Comparison of ENCODE assay signal across 8 cellular contexts in the genomic region with DNA sequence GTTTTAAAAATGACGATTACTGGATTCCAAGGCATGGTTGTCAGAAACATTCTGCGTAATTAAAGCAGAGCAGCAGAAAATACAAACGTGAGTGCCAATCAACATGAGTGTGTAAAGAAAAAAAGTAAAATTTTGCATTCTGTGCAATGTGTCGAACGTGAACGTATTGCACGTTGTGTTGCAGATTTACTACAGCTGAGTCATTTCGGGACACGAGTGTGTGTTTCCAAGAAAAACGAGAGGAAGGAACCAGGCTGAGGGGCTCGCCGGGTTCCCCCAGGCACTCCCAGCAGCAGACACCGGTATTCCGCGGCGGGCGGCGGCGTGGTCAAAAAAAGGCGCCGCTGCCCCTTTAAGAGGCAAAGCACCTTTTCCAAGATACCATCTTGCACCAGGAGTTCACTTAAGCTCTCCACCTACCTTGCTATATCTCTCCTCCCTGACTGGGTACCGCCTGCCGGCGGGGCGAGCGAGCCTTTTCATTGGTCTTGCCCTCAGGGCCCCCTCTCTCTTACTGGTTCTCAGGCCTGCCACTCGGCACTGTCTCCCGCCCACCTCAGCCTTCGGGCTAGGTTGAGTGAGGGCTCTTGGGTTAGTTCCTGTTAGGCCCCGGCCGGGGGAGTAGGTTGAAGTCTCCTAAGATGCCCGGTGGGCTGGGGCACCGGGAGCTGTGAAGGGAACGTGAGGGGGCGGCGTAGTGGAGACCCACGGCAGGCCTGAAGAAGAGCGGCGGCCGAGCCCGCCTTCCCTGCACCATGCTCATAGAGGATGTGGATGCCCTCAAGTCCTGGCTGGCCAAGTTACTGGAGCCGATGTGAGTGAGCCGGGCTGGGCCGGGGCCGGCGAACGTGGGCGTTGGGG. TPM values are rescaled to one million over a fixed set of nuclear protein-coding genes. Genes with fewer than 3 reads are reported as not detected.
DNase-seq lines count a peak whose midpoint lies in the region; ATAC-seq and TF ChIP-seq lines count a peak whose summit lies in the region.

A gene with protein sequence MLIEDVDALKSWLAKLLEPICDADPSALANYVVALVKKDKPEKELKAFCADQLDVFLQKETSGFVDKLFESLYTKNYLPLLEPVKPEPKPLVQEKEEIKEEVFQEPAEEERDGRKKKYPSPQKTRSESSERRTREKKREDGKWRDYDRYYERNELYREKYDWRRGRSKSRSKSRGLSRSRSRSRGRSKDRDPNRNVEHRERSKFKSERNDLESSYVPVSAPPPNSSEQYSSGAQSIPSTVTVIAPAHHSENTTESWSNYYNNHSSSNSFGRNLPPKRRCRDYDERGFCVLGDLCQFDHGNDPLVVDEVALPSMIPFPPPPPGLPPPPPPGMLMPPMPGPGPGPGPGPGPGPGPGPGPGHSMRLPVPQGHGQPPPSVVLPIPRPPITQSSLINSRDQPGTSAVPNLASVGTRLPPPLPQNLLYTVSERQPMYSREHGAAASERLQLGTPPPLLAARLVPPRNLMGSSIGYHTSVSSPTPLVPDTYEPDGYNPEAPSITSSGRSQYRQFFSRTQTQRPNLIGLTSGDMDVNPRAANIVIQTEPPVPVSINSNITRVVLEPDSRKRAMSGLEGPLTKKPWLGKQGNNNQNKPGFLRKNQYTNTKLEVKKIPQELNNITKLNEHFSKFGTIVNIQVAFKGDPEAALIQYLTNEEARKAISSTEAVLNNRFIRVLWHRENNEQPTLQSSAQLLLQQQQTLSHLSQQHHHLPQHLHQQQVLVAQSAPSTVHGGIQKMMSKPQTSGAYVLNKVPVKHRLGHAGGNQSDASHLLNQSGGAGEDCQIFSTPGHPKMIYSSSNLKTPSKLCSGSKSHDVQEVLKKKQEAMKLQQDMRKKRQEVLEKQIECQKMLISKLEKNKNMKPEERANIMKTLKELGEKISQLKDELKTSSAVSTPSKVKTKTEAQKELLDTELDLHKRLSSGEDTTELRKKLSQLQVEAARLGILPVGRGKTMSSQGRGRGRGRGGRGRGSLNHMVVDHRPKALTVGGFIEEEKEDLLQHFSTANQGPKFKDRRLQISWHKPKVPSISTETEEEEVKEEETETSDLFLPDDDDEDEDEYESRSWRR (plus strand): TSS at position 595 of the 861 bp plus-strand sequence. CDS start 161 bp downstream, at position 756.

- peak; percentile 98 for DNase-seq in AML-193 (lab: John Stamatoyannopoulos, UW)
- DNase-seq in NCI-H460 (ENCODE audit: extremely low read depth, low read depth), result peak; percentile 98
- DNase-seq in activated CD4-positive, CD25-positive, alpha-beta regulatory T cell treated with anti-CD3 and anti-CD28 coated beads, Interleukin-2, amount 50 U/mL, for 72 hours, result peak; percentile 97
- peak; percentile 99 for DNase-seq in choroid plexus epithelial cell (ENCODE audit: low read depth)
- DNase-seq in kidney epithelial cell (ENCODE audit: low read depth), result peak; percentile 96
- peak; percentile 94 to 96 for DNase-seq in stimulated activated CD4-positive, alpha-beta T cell treated with anti-CD3 and anti-CD28 coated beads, Interleukin-15, amount 100 ng/mL, for 48 hours (ENCODE audit: low read depth in 2 of 2)

- no peak for TF ChIP-seq CTCF in choroid plexus epithelial cell (conservative IDR thresholded peaks at IDR 0.05; ENCODE audit: low read depth, low read length)
- TF ChIP-seq CTCF in kidney epithelial cell (IDR thresholded peaks at IDR 0.05; ENCODE audit: insufficient read depth, low read length, poor library complexity, severe bottlenecking), result no peak

- TF ChIP-seq POLR2A in GM19099 (IDR thresholded peaks at IDR 0.05; ENCODE audit: extremely low read depth, insufficient read length, low read depth), result peak; percentile 83

- H3K27me3 ChIP-seq in kidney epithelial cell (ENCODE audit: control insufficient read depth, insufficient read depth, low read length), result no peaks in the 10 kb centered on the region

- peak; percentile 100 for ATAC-seq in HG03378 (IDR thresholded peaks at IDR 0.05; ENCODE audit: unreplicated experiment)

- H3K36me3 ChIP-seq in kidney epithelial cell (ENCODE audit: control insufficient read depth, insufficient read depth, low read length), result no peaks in the 10 kb centered on the region

- H3K4me3 ChIP-seq in choroid plexus epithelial cell (ENCODE audit: low read depth, low read length) (peak within 1 kb of the TSS; percentile 93), kidney epithelial cell (ENCODE audit: low read depth, low read length) (peak within 1 kb of the TSS; percentile 97)

RNA-seq across cellular contexts. Expression of the gene that starts here (rescaled TPM):
- total RNA-seq in NCI-H460 (2014; rRNA removed; shearing (Covaris generic)), result 30.0 and 35.9 TPM in 2 replicates
- 8.8 and 9.6 TPM in 2 replicates for polyA plus RNA-seq in NCI-H460 (2014; cell fraction: nucleus; rRNA removed)
- 14.6 and 17.0 TPM in 2 replicates for total RNA-seq in kidney epithelial cell

Comparison
In these comparisons a context has a peak if more than half of its experiments do, and no peak if none do; other contexts are left out.
1. Peak in every context shown above with its lines: DNase-seq, ATAC-seq and H3K4me3 ChIP-seq.